18 cellular contexts compared by ENCODE assay signal in the genomic region with DNA sequence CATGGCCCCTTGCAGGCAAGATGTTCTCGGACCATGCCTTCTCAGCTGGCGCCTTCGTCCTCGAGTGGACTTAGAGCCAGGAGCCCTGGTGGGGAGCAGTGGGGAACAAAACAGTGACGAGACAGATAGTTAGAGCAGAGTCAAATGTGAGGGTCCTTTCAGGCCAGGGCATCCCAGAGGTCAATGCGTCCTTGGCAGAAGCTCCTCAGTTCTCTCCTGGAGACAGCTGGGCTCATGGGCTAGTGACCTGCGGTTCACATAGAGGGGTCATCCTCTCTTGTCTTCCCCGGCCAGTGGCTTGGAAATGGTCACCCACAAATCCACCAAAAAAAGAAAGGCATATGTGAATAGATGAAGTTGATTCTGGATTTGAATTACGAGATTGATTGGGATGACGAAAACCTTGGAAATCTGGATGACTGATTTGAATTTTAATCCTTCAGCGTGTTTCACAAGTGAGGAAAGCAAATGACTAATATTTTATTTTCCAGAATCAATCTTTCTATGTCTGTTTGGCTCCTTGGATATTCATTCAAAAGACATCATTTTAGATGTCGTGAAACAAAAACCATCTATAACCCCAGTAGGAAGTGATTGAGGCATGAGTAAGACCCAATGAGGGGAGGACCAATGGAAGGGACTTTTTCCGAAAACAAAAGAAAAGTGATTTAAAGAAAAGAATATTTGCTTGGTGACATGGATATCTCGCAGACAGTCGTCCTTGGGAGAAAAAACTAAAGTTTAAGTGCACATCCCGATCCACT.
DNase-seq lines count a peak whose midpoint lies in the region; ATAC-seq lines count a peak whose summit lies in the region.
"Had no signal": no experiment of that assay in that cellular context is flagged by ENCODE, and none has a peak within 500 bp of the region (broad histone marks: within the 10 kb centered on the region; RNA-seq: fewer than 3 reads in every experiment).

No MANE protein-coding gene starts in this region.

- ATAC-seq in sciatic nerve: peak; percentile 13
- ATAC-seq: HCT116; HepG2; left lobe of liver; stimulated activated memory B cell treated with anti-CD40 and anti-IgM and Interleukin-4, amounts not matched to agents 10 μg/mL and 1 μg/mL and 100 μg/mL, for 72 hours had no signal

- CTCF ChIA-PET in activated naive CD4-positive, alpha-beta T cell treated with anti-CD3 and anti-CD28 coated beads for 36 hours (lab: Charles Lee): no interaction called here

- no peak overlapping the region for H3K27ac Mint-ChIP-seq in activated naive CD4-positive, alpha-beta T cell treated with anti-CD3 and anti-CD28 coated beads for 36 hours
- H3K27ac Mint-ChIP-seq: activated naive CD4-positive, alpha-beta T cell treated with anti-CD3 and anti-CD28 coated beads, Interleukin-2, amount 10 ng/mL, durations not matched to agents 7 days and 5 days; stimulated activated memory B cell treated with anti-CD40 and anti-IgM and Interleukin-4, amounts not matched to agents 10 μg/mL and 1 μg/mL and 100 μg/mL, for 72 hours had no signal

- no peaks in the 10 kb centered on the region for H3K9me3 ChIP-seq in Karpas-422 (ENCODE audit: low read length)
- H3K9me3 ChIP-seq: neutrophil had no signal

- H3K27ac ChIP-seq in epithelial cell of prostate (peak overlapping the region; percentile 85), Karpas-422 (ENCODE audit: low read length) (no peak overlapping the region)
- H3K27ac ChIP-seq: neutrophil had no signal

- H3K27me3 ChIP-seq in Karpas-422 (ENCODE audit: low read length): no peaks in the 10 kb centered on the region

- peaks cover 6% of the 10 kb centered on the region for H3K27me3 Mint-ChIP-seq in activated naive CD4-positive, alpha-beta T cell treated with anti-CD3 and anti-CD28 coated beads for 36 hours (ENCODE audit: low read depth)

- H4K20me1 ChIP-seq in Karpas-422 (ENCODE audit: insufficient read depth, low read depth, low read length): no peaks in the 10 kb centered on the region

- no peaks in the 10 kb centered on the region for H3K4me1 Mint-ChIP-seq in activated naive CD4-positive, alpha-beta T cell treated with anti-CD3 and anti-CD28 coated beads for 36 hours (ENCODE audit: low read depth)
- H3K4me1 Mint-ChIP-seq: activated naive CD4-positive, alpha-beta T cell treated with anti-CD3 and anti-CD28 coated beads, Interleukin-2, amount 10 ng/mL, durations not matched to agents 7 days and 5 days; stimulated activated memory B cell treated with anti-CD40 and anti-IgM and Interleukin-4, amounts not matched to agents 10 μg/mL and 1 μg/mL and 100 μg/mL, for 72 hours had no signal

- H2AFZ ChIP-seq in Karpas-422 (ENCODE audit: low read length): no peak overlapping the region

- no peaks in the 10 kb centered on the region for H3K36me3 Mint-ChIP-seq in activated naive CD4-positive, alpha-beta T cell treated with anti-CD3 and anti-CD28 coated beads for 36 hours (ENCODE audit: low read depth)
- H3K36me3 Mint-ChIP-seq: activated naive CD4-positive, alpha-beta T cell treated with anti-CD3 and anti-CD28 coated beads, Interleukin-2, amount 10 ng/mL, durations not matched to agents 7 days and 5 days had no signal

- H3K79me2 ChIP-seq in Karpas-422 (ENCODE audit: low read length): no peaks in the 10 kb centered on the region

- H3K9me2 ChIP-seq in Karpas-422 (replicated peaks; ENCODE audit: insufficient read depth, low read length): no peaks in the 10 kb centered on the region

- H3K4me3 ChIP-seq in Karpas-422 (ENCODE audit: low read length): no peak overlapping the region

- H3K4me2 ChIP-seq in Karpas-422 (ENCODE audit: low read depth, low read length, poor library complexity, severe bottlenecking): no peak overlapping the region

- intact Hi-C loops in sciatic nerve (cut with DNase I): no loop called here
- intact Hi-C loops in activated naive CD4-positive, alpha-beta T cell treated with anti-CD3 and anti-CD28 coated beads for 36 hours (cut with micrococcal nuclease): no loop called here

- no peaks in the 10 kb centered on the region for H3K4me1 ChIP-seq in Karpas-422 (ENCODE audit: low read length)

- peaks cover under 1% of the 10 kb centered on the region for H3K9me3 Mint-ChIP-seq in activated naive CD4-positive, alpha-beta T cell treated with anti-CD3 and anti-CD28 coated beads for 36 hours
- H3K9me3 Mint-ChIP-seq: activated naive CD4-positive, alpha-beta T cell treated with anti-CD3 and anti-CD28 coated beads, Interleukin-2, amount 10 ng/mL, durations not matched to agents 7 days and 5 days; stimulated activated memory B cell treated with anti-CD40 and anti-IgM and Interleukin-4, amounts not matched to agents 10 μg/mL and 1 μg/mL and 100 μg/mL, for 72 hours had no signal

- H3K36me3 ChIP-seq in Karpas-422 (ENCODE audit: insufficient read depth, low read length): no peaks in the 10 kb centered on the region
- H3K36me3 ChIP-seq: neutrophil had no signal

- DNase-seq in Daoy (ENCODE audit: low read depth) (peak; percentile 71), NCI-H226 (peak; percentile 74), epithelial cell of prostate (ENCODE audit: low read depth, low spot score) (no peak), sciatic nerve (ENCODE audit: low spot score) (no peak), Karpas-422 (no peak), NCI-H1436 (lab: John Stamatoyannopoulos, UW) (no peak), DMS 273 treated with DMSO at 0.1 percent for 48 hours (lab: John Stamatoyannopoulos, UW) (no peak)
- DNase-seq in activated naive CD4-positive, alpha-beta T cell treated with anti-CD3 and anti-CD28 coated beads for 36 hours: no peak
- DNase-seq: activated naive CD4-positive, alpha-beta T cell treated with anti-CD3 and anti-CD28 coated beads, Interleukin-2, amount 10 ng/mL, durations not matched to agents 7 days and 5 days; C1 segment of cervical spinal cord; NCI-H1105 treated with DMSO at 0.1 percent for 48 hours; NCI-H510A; RPMI8226 had no signal

- H3K9ac ChIP-seq in Karpas-422 (ENCODE audit: low read length): no peak overlapping the region

- H3K4me3 Mint-ChIP-seq in activated naive CD4-positive, alpha-beta T cell treated with anti-CD3 and anti-CD28 coated beads for 36 hours: no peak overlapping the region
- H3K4me3 Mint-ChIP-seq: activated naive CD4-positive, alpha-beta T cell treated with anti-CD3 and anti-CD28 coated beads, Interleukin-2, amount 10 ng/mL, durations not matched to agents 7 days and 5 days; stimulated activated memory B cell treated with anti-CD40 and anti-IgM and Interleukin-4, amounts not matched to agents 10 μg/mL and 1 μg/mL and 100 μg/mL, for 72 hours had no signal

Comparison
In these comparisons a context has a peak if more than half of its experiments do, and no peak if none do; other contexts are left out.
1. DNase-seq: peak in Daoy (single experiment) and NCI-H226 (single experiment); none in epithelial cell of prostate (single experiment), sciatic nerve (single experiment), Karpas-422 (single experiment), NCI-H1436 (single experiment), activated naive CD4-positive, alpha-beta T cell treated with anti-CD3 and anti-CD28 coated beads for 36 hours (single experiment) and DMS 273 treated with DMSO at 0.1 percent for 48 hours (single experiment).